In the genomic region with DNA sequence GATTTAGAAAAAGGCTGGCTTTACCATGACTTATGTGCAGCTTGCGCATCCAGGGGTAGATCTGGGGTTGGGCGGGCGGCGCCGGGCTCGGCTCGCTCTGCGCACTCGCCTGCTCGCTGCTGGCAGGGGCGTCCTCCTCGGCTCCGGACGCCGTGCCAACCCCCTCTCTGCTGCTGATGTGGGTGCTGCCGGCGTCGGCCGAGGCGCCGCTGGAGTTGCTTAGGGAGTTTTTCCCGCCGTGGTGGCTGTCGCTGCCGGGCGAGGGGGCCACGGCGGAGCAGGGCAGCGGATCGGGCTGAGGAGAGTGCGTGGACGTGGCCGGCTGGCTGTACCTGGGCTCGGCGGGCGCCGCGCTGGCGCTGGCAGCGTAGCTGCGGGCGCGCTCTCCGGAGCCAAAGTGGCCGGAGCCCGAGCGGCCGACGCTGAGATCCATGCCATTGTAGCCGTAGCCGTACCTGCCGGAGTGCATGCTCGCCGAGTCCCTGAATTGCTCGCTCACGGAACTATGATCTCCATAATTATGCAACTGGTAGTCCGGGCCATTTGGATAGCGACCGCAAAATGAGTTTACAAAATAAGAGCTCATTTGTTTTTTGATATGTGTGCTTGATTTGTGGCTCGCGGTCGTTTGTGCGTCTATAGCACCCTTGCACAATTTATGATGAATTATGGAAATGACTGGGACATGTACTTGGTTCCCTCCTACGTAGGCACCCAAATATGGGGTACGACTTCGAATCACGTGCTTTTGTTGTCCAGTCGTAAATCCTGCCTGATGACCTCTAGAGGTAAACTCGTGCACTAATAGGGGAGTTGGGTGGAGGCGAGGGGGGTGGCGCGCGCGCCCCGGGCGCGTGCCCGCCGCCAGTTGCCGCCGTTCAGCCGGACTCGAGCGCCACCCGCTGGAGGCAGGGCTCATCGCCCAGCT, we compare ENCODE assay signal across 8 cellular contexts. TPM values are rescaled to one million over a fixed set of nuclear protein-coding genes. Genes with fewer than 3 reads are reported as not detected.
DNase-seq lines count a peak whose midpoint lies in the region; ATAC-seq, FAIRE-seq and TF ChIP-seq lines count a peak whose summit lies in the region.

A gene (minus strand): TSS at position 660 of the 928 bp plus-strand sequence. CDS start 74 bp downstream, at position 586.

- H3K9me3 ChIP-seq in cardiac muscle cell (ENCODE audit: low read depth) (no peaks in the 10 kb centered on the region), RWPE2 (ENCODE audit: severe bottlenecking) (no peaks in the 10 kb centered on the region), pancreas (no peaks in the 10 kb centered on the region), PC-3 (ENCODE audit: low read length) (no peaks in the 10 kb centered on the region)

- 10 to 12% methylated on average over 72 to 86 of the region's 86 CpGs for WGBS in pancreas, 2 donors

- no peak within 1 kb of the TSS for H3K4me3 Mint-ChIP-seq in effector memory CD8-positive, alpha-beta T cell

- H3K27me3 Mint-ChIP-seq in effector memory CD8-positive, alpha-beta T cell: peaks cover 50 to 66% of the 10 kb centered on the region in 2 donors

- DNase-seq in cardiac muscle cell (ENCODE audit: low read depth in 1 of 2, low spot score in 1 of 2) (peak in 1 of 2 donors; percentile 40), Right ventricle myocardium inferior (ENCODE audit: missing footprints) (no peak), RWPE2 (ENCODE audit: low spot score) (no peak), cardiac septum (ENCODE audit: low spot score) (peak; percentile 73), pancreas (peak in 2 of 6 donors; percentile 61 to 64), SHP77 treated with DMSO at 0.1 percent for 48 hours (lab: John Stamatoyannopoulos, UW) (no peak), PC-3 (no peak)
- no peak for DNase-seq in effector memory CD8-positive, alpha-beta T cell

- no peak within 1 kb of the TSS for H2AFZ ChIP-seq in PC-3 (ENCODE audit: low read length)

- ATAC-seq in Right ventricle myocardium inferior: no peak
- ATAC-seq in RWPE2 (ENCODE audit: low read depth): peak; percentile 38
- peak in 3 of 4 donors; percentile 62 to 70 (median 67) for ATAC-seq in pancreas
- ATAC-seq in PC-3: no peak
- ATAC-seq in effector memory CD8-positive, alpha-beta T cell (replicated peaks): no peak

- BruUV-seq in PC-3 (replicated peaks; lab: Mats Ljungman, UMichigan): no TSS peak

- H3K36me3 ChIP-seq in cardiac muscle cell (no peaks in the 10 kb centered on the region), RWPE2 (ENCODE audit: low read depth) (peaks cover 3% of the 10 kb centered on the region; the same call in 1 of the 2 replicates), pancreas (no peaks in the 10 kb centered on the region), PC-3 (ENCODE audit: low read depth, low read length) (peaks cover 13% of the 10 kb centered on the region; the same call in 1 of the 2 replicates)

- no peaks in the 10 kb centered on the region for H4K20me1 ChIP-seq in PC-3 (ENCODE audit: low read length)

- no peaks in the 10 kb centered on the region for H3K9me2 ChIP-seq in PC-3 (replicated peaks; ENCODE audit: low read length)

- POLR2A ChIA-PET in PC-3 (lab: Charles Lee; ENCODE audit: unreplicated experiment): no interaction called here

- H3K4me3 ChIP-seq in cardiac muscle cell (peak within 1 kb of the TSS; percentile 19), RWPE2 (ENCODE audit: severe bottlenecking) (peak within 1 kb of the TSS; percentile 64), pancreas (peak within 1 kb of the TSS; percentile 4 to 36 (median 20)), PC-3 (ENCODE audit: low read length) (no peak within 1 kb of the TSS)

- no peaks in the 10 kb centered on the region for H3F3A ChIP-seq in PC-3 (ENCODE audit: low read length, unreplicated experiment)

- H3K36me3 Mint-ChIP-seq in effector memory CD8-positive, alpha-beta T cell (ENCODE audit: insufficient read depth): no peaks in the 10 kb centered on the region

- peaks cover 22% of the 10 kb centered on the region for H3K79me2 ChIP-seq in PC-3 (ENCODE audit: low read length)

- H3K27me3 ChIP-seq in cardiac muscle cell: peaks cover 100% of the 10 kb centered on the region
- no peaks in the 10 kb centered on the region for H3K27me3 ChIP-seq in RWPE2 (ENCODE audit: insufficient read depth, poor library complexity, severe bottlenecking)
- peaks cover 11 to 87% (median 30%) of the 10 kb centered on the region in 4 donors for H3K27me3 ChIP-seq in pancreas
- H3K27me3 ChIP-seq in PC-3 (ENCODE audit: low read length): no peaks in the 10 kb centered on the region

- H3K27ac ChIP-seq in cardiac muscle cell (no peak within 1 kb of the TSS), RWPE2 (ENCODE audit: poor library complexity, severe bottlenecking) (peak within 1 kb of the TSS; percentile 85), pancreas (peak within 1 kb of the TSS in 2 of 4 donors; percentile 50 to 66), PC-3 (ENCODE audit: low read length) (no peak within 1 kb of the TSS)

- H3K9ac ChIP-seq in PC-3 (ENCODE audit: low read length): no peak within 1 kb of the TSS

- no peak within 1 kb of the TSS for H3K4me2 ChIP-seq in PC-3 (ENCODE audit: low read length)

- H3K27ac Mint-ChIP-seq in effector memory CD8-positive, alpha-beta T cell: no peak within 1 kb of the TSS

- peaks cover 4% of the 10 kb centered on the region for H3K4me1 ChIP-seq in cardiac muscle cell (ENCODE audit: low read depth)
- H3K4me1 ChIP-seq in RWPE2 (ENCODE audit: insufficient read depth, poor library complexity, severe bottlenecking): peaks cover 9% of the 10 kb centered on the region
- peaks cover 0 to 5% (median 4%) of the 10 kb centered on the region in 3 donors for H3K4me1 ChIP-seq in pancreas
- H3K4me1 ChIP-seq in PC-3 (ENCODE audit: insufficient read depth, low read length): peaks cover 11% of the 10 kb centered on the region

- CTCF ChIA-PET in PC-3 (lab: Charles Lee): no interaction called here

- no peak for FAIRE-seq in pancreas (lab: Jason Lieb, UNC)

- peak; percentile 42 for TF ChIP-seq CTCF in cardiac muscle cell (IDR thresholded peaks at IDR 0.05; ENCODE audit: low read depth, low read length)
- peak; percentile 97 for TF ChIP-seq CTCF in RWPE2 (IDR thresholded peaks at IDR 0.05; ENCODE audit: poor library complexity, severe bottlenecking)
- TF ChIP-seq CTCF in pancreas (IDR thresholded peaks at IDR 0.05): peak in 2 of 4 donors; percentile 12 to 25
- no peak; the same call in 1 of the 2 replicates for TF ChIP-seq CTCF in PC-3 (conservative IDR thresholded peaks at IDR 0.05; ENCODE audit: low read depth, low read length)

- H3K4me1 Mint-ChIP-seq in effector memory CD8-positive, alpha-beta T cell (ENCODE audit: low read depth in 2 of 2): peaks cover 2 to 3% of the 10 kb centered on the region in 2 donors

- intact Hi-C loops in Right ventricle myocardium inferior (cut with DNase I): no loop called here
- intact Hi-C loops in cardiac septum (cut with DNase I): no loop called here
- intact Hi-C loops in pancreas (cut with DNase I): no loop called here
- intact Hi-C loops in PC-3 (cut with micrococcal nuclease): no loop called here

- H3K9me3 Mint-ChIP-seq in effector memory CD8-positive, alpha-beta T cell: no peaks in the 10 kb centered on the region

RNA-seq across cellular contexts. Expression of the gene that starts here (rescaled TPM):
- not detected in 2 replicates for total RNA-seq in cardiac muscle cell
- not detected in 2 replicates for polyA plus RNA-seq in cardiac muscle cell
- total RNA-seq in Right ventricle myocardium inferior: not detected
- total RNA-seq in cardiac septum: 0.30 TPM
- total RNA-seq in pancreas: 1 to 10 TPM in 1 of 6 donors, under 1 TPM in 4, not detected in 1; 0.24 to 1.4 (median 0.76) TPM
- polyA plus RNA-seq in pancreas: 1 to 10 TPM in 1 of 2 donors, under 1 TPM in 1; 0.95 to 1.2 TPM
- 7.0 and 7.5 TPM in 2 replicates for total RNA-seq in PC-3 (2014; rRNA removed)

Comparison
In these comparisons a context has a peak if more than half of its experiments do, and no peak if none do; other contexts are left out.
1. Peak in DNase-seq in cardiac septum; RNA of the gene not detected or under 1 TPM.
2. ATAC-seq: peak in RWPE2 (single experiment) and pancreas (3 of 4); none in Right ventricle myocardium inferior (single experiment), PC-3 (single experiment) and effector memory CD8-positive, alpha-beta T cell (single experiment).